In the genomic region with DNA sequence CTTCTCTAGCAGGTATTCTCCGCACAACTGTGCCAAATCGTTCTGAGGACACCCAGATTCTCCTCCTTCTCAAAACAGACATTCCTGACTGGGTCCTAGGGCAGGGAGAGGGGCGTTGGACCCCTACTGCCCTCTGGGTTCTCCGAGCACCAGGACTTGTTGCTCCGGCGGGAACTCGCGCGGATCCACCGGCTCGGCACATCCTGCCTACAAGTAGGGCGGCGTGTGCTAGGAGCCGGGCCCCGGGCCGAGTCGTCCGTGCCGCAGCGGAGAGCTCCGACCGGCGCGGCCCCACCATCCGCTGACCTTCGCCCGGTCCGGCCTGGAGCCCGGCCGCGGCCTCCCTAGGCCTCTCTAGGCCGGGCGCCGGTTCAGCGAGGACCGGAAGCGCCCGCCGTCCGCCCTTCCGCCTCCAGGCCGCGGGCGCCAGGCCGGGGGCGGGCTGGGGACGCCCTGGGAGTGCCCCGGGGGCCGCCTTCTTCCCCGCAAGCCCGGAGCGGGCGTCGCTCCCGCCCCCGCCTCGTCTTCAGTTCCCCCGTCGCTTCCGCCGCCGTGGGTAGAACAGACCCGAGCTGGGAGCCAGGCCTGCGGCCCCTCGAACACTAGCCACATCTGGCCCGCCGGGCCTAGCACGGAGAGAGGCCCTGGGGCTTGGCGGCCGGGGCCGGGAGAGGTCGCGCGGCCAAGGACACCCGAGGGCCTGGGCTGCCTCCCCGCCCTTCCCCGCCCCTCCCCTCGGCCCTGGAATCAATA, we compare ENCODE assay signal across 11 cellular contexts. TPM values are rescaled to one million over a fixed set of nuclear protein-coding genes. Genes with fewer than 3 reads are reported as not detected.
DNase-seq lines count a peak whose midpoint lies in the region; ATAC-seq and TF ChIP-seq lines count a peak whose summit lies in the region.
"Had no signal": no experiment of that assay in that cellular context is flagged by ENCODE, and none has a peak within 500 bp of the region (broad histone marks: within the 10 kb centered on the region; RNA-seq: fewer than 3 reads in every experiment).

No MANE protein-coding gene starts in this region.

- H3K27ac ChIP-seq in HUES64 (ENCODE audit: low read depth, low read length): peak overlapping the region; percentile 35; the same call in 1 of the 2 replicates
- H3K27ac ChIP-seq in endodermal cell (ENCODE audit: low read depth, low read length): no peak overlapping the region
- peak overlapping the region in 2 of 3 donors; percentile 78 to 83 for H3K27ac ChIP-seq in right lobe of liver

- peak; percentile 87 for TF ChIP-seq POLR2A in right lobe of liver (IDR thresholded peaks at IDR 0.05)

- H3K27me3 Mint-ChIP-seq in endodermal cell (ENCODE audit: insufficient read depth): peaks cover 84% of the 10 kb centered on the region

- H3K36me3 ChIP-seq in HUES64 (ENCODE audit: insufficient read depth, low read length) (no peaks in the 10 kb centered on the region), endodermal cell (ENCODE audit: control insufficient read depth, insufficient read depth, low read length) (no peaks in the 10 kb centered on the region), right lobe of liver (no peaks in the 10 kb centered on the region)

- H3K4me1 ChIP-seq in HUES64 (ENCODE audit: insufficient read depth, low read length) (peaks cover 33% of the 10 kb centered on the region), endodermal cell (ENCODE audit: control insufficient read depth, insufficient read depth, low read length) (peaks cover 13% of the 10 kb centered on the region), right lobe of liver (peaks cover 0 to 27% (median 4%) of the 10 kb centered on the region in 4 donors)

- DNase-seq in endodermal cell (peak; percentile 81), right lobe of liver (peak; percentile 58 to 69 (median 67)), NCI-H2081 (lab: John Stamatoyannopoulos, UW) (no peak), foreskin melanocyte (no peak)
- no peak for DNase-seq in stimulated activated effector memory CD8-positive, alpha-beta T cell treated with anti-CD3 and anti-CD28 coated beads, Interleukin-12 subunit alpha, Interleukin-12 subunit beta, amount 100 ng/mL, for 72 hours (ENCODE audit: low spot score in 2 of 2)
- no peak for DNase-seq in activated CD8-positive, alpha-beta memory T cell treated with anti-CD3 and anti-CD28 coated beads for 24 hours
- DNase-seq: activated CD4-positive, alpha-beta T cell treated with anti-CD3 and anti-CD28 coated beads for 36 hours; DMS79 treated with DMSO at 0.1 percent for 48 hours; NCI-H2081 treated with DMSO at 0.1 percent for 48 hours had no signal

- H3K4me3 ChIP-seq in HUES64 (ENCODE audit: low read length) (peak overlapping the region; percentile 64), endodermal cell (ENCODE audit: low read length) (no peak overlapping the region), right lobe of liver (peak overlapping the region in 2 of 3 donors; percentile 19 to 52)

- intact Hi-C loops in right lobe of liver (cut with DNase I): no loop called here

- H3K27ac Mint-ChIP-seq in endodermal cell: no peak overlapping the region
- no peak overlapping the region for H3K27ac Mint-ChIP-seq in stimulated activated effector memory CD8-positive, alpha-beta T cell treated with anti-CD3 and anti-CD28 coated beads, Interleukin-12 subunit alpha, Interleukin-12 subunit beta, amount 100 ng/mL, for 72 hours
- H3K27ac Mint-ChIP-seq: activated CD4-positive, alpha-beta T cell treated with anti-CD3 and anti-CD28 coated beads for 36 hours had no signal

- H3K36me3 Mint-ChIP-seq in endodermal cell (ENCODE audit: low read depth): no peaks in the 10 kb centered on the region
- peaks cover 6% of the 10 kb centered on the region for H3K36me3 Mint-ChIP-seq in stimulated activated effector memory CD8-positive, alpha-beta T cell treated with anti-CD3 and anti-CD28 coated beads, Interleukin-12 subunit alpha, Interleukin-12 subunit beta, amount 100 ng/mL, for 72 hours

- 3% methylated on average over 78 of the region's 78 CpGs for WGBS in HUES64
- 21 to 28% methylated on average over 8 to 78 of the region's 78 CpGs for WGBS in endodermal cell (ENCODE audit: insufficient coverage in 1 of 2, insufficient read length in 1 of 2), 2 experiments
- 19% methylated on average over 2 of the region's 78 CpGs for WGBS in right lobe of liver (ENCODE audit: insufficient coverage, low coverage, low lambda C conversion rate, missing lambda C conversion rate)

- peak overlapping the region; percentile 48 for H3K4me3 Mint-ChIP-seq in endodermal cell
- H3K4me3 Mint-ChIP-seq in stimulated activated effector memory CD8-positive, alpha-beta T cell treated with anti-CD3 and anti-CD28 coated beads, Interleukin-12 subunit alpha, Interleukin-12 subunit beta, amount 100 ng/mL, for 72 hours: no peak overlapping the region
- H3K4me3 Mint-ChIP-seq: activated CD4-positive, alpha-beta T cell treated with anti-CD3 and anti-CD28 coated beads for 36 hours had no signal

- ATAC-seq in right lobe of liver (peak; percentile 62 to 73 (median 66)), HG03571 (IDR thresholded peaks at IDR 0.05; ENCODE audit: unreplicated experiment) (no peak)
- ATAC-seq in stimulated activated effector memory CD8-positive, alpha-beta T cell treated with anti-CD3 and anti-CD28 coated beads, Interleukin-12 subunit alpha, Interleukin-12 subunit beta, amount 100 ng/mL, for 72 hours: peak; percentile 19
- ATAC-seq: activated CD4-positive, alpha-beta T cell treated with anti-CD3 and anti-CD28 coated beads for 36 hours had no signal

- H3K9me3 ChIP-seq in HUES64 (ENCODE audit: insufficient read depth, low read depth, low read length) (no peaks in the 10 kb centered on the region), endodermal cell (ENCODE audit: control insufficient read depth, low read length) (no peaks in the 10 kb centered on the region), right lobe of liver (no peaks in the 10 kb centered on the region)

- H3K9ac ChIP-seq in HUES64 (ENCODE audit: low read depth, low read length) (peak overlapping the region; percentile 71), endodermal cell (ENCODE audit: extremely low read depth, low read length, poor library complexity, severe bottlenecking) (no peak overlapping the region)

- peaks cover 2% of the 10 kb centered on the region for H3K9me3 Mint-ChIP-seq in endodermal cell
- H3K9me3 Mint-ChIP-seq in stimulated activated effector memory CD8-positive, alpha-beta T cell treated with anti-CD3 and anti-CD28 coated beads, Interleukin-12 subunit alpha, Interleukin-12 subunit beta, amount 100 ng/mL, for 72 hours: peaks cover 6% of the 10 kb centered on the region

- H3K27me3 ChIP-seq in HUES64 (ENCODE audit: insufficient read depth, low read length) (peaks cover 93% of the 10 kb centered on the region), endodermal cell (ENCODE audit: control insufficient read depth, insufficient read depth, low read length, poor library complexity, severe bottlenecking) (peaks cover 93% of the 10 kb centered on the region), right lobe of liver (no peaks in the 10 kb centered on the region)

- H3K4me1 Mint-ChIP-seq in endodermal cell: peaks cover 26% of the 10 kb centered on the region
- no peaks in the 10 kb centered on the region for H3K4me1 Mint-ChIP-seq in stimulated activated effector memory CD8-positive, alpha-beta T cell treated with anti-CD3 and anti-CD28 coated beads, Interleukin-12 subunit alpha, Interleukin-12 subunit beta, amount 100 ng/mL, for 72 hours

- no peak for TF ChIP-seq CTCF in endodermal cell (conservative IDR thresholded peaks at IDR 0.05)
- no peak for TF ChIP-seq CTCF in right lobe of liver (IDR thresholded peaks at IDR 0.05)

RNA-seq across cellular contexts. Expression of gene ONECUT2, which starts 7.6 kb away (rescaled TPM):
- polyA plus RNA-seq in HUES64 (2013, experiment 1 of 2): 1.00 TPM
- polyA plus RNA-seq in HUES64 (2013, experiment 2 of 2): 1.6 TPM
- 1 to 10 TPM; 1.9 to 3.6 TPM for total RNA-seq in endodermal cell
- polyA plus RNA-seq in endodermal cell (2013, experiment 1 of 2): 3.3 TPM
- 3.4 TPM for polyA plus RNA-seq in endodermal cell (2013, experiment 2 of 2)
- 10 to 100 TPM in 4 of 6 experiments, 1 to 10 TPM in 2; 7.7 to 25.8 (median 14.2) TPM for total RNA-seq in right lobe of liver

Comparison
In these comparisons a context has a peak if more than half of its experiments do, and no peak if none do; other contexts are left out.
1. DNase-seq: peak in endodermal cell (single experiment) and right lobe of liver (3 of 3); none in stimulated activated effector memory CD8-positive, alpha-beta T cell treated with anti-CD3 and anti-CD28 coated beads, Interleukin-12 subunit alpha, Interleukin-12 subunit beta, amount 100 ng/mL, for 72 hours (0 of 2), NCI-H2081 (0 of 2), foreskin melanocyte (single experiment) and activated CD8-positive, alpha-beta memory T cell treated with anti-CD3 and anti-CD28 coated beads for 24 hours (single experiment).